In the genomic region with DNA sequence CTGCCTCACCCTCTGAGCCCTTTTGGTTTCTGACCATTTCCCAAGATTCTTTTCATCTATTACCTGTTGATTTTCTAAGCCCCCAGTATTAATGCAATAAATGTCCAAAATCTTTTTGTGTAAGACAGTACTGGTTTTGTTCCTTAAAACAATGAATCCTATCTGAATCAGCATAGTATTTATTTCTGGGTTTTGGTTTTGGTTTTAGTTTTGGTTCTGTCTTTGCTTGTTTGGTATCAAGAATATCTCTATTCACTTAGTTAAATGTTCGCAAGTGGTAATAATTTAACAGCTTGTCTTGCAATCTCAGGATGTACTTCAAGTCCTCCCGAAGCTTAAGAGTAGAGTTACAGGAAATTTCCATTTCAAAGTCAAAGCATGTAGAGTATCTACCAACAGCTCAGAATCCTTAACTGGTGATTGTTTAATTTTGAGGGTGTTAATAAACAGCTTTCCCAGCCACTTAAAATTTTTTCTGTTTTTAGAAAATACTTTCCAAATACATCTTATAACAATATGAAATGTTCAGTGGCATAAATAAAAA, we compare ENCODE assay signal across 18 cellular contexts.
DNase-seq lines count a peak whose midpoint lies in the region; ATAC-seq and TF ChIP-seq lines count a peak whose summit lies in the region.
"Had no signal": no experiment of that assay in that cellular context is flagged by ENCODE, and none has a peak within 500 bp of the region (broad histone marks: within the 10 kb centered on the region; RNA-seq: fewer than 3 reads in every experiment).

No MANE protein-coding gene starts in this region.

- TF ChIP-seq CTCF in lower lobe of right lung (IDR thresholded peaks at IDR 0.05) (no peak), upper lobe of left lung (IDR thresholded peaks at IDR 0.05) (no peak)

- H3K4me3 ChIP-seq in lower lobe of right lung (peak overlapping the region; percentile 35), upper lobe of left lung (peak overlapping the region in 2 of 4 donors; percentile 15 to 19)
- H3K4me3 ChIP-seq: hepatocyte had no signal

- H3K9me3 Mint-ChIP-seq in activated naive CD8-positive, alpha-beta T cell treated with anti-CD3 and anti-CD28 coated beads, Interleukin-2, amount 10 ng/mL, durations not matched to agents 7 days and 5 days, result no peaks in the 10 kb centered on the region
- H3K9me3 Mint-ChIP-seq in activated naive CD8-positive, alpha-beta T cell treated with anti-CD3 and anti-CD28 coated beads, Interleukin-2, amount 50 U/mL, for 24 hours, result no peaks in the 10 kb centered on the region
- H3K9me3 Mint-ChIP-seq: CD8-positive, alpha-beta T cell; neural crest cell; stimulated activated effector memory CD8-positive, alpha-beta T cell treated with anti-CD3 and anti-CD28 coated beads, Interleukin-12 subunit alpha, Interleukin-12 subunit beta, amount 100 ng/mL, for 72 hours had no signal

- no peaks in the 10 kb centered on the region for H3K9me3 ChIP-seq in lower lobe of right lung
- no peaks in the 10 kb centered on the region for H3K9me3 ChIP-seq in upper lobe of left lung

- POLR2A ChIA-PET in activated naive CD8-positive, alpha-beta T cell treated with anti-CD3 and anti-CD28 coated beads, Interleukin-2, amount 10 ng/mL, durations not matched to agents 7 days and 5 days (lab: Charles Lee), result no interaction called here

- H3K36me3 ChIP-seq in lower lobe of right lung (no peaks in the 10 kb centered on the region), upper lobe of left lung (no peaks in the 10 kb centered on the region)

- TF ChIP-seq POLR2A in upper lobe of left lung (IDR thresholded peaks at IDR 0.05), result no peak

- intact Hi-C loops in lower lobe of right lung (cut with DNase I), result no loop called here

- 20 to 27% methylated on average over 2 of the region's 2 CpGs for WGBS in upper lobe of left lung, 2 donors

- peaks cover 36% of the 10 kb centered on the region for H3K27me3 Mint-ChIP-seq in activated naive CD8-positive, alpha-beta T cell treated with anti-CD3 and anti-CD28 coated beads, Interleukin-2, amount 10 ng/mL, durations not matched to agents 7 days and 5 days
- H3K27me3 Mint-ChIP-seq in activated naive CD8-positive, alpha-beta T cell treated with anti-CD3 and anti-CD28 coated beads, Interleukin-2, amount 50 U/mL, for 24 hours, result peaks cover 3% of the 10 kb centered on the region

- ATAC-seq in activated naive CD8-positive, alpha-beta T cell treated with anti-CD3 and anti-CD28 coated beads, Interleukin-2, amount 10 ng/mL, durations not matched to agents 7 days and 5 days (ENCODE audit: low read depth), result no peak
- no peak for ATAC-seq in activated naive CD8-positive, alpha-beta T cell treated with anti-CD3 and anti-CD28 coated beads, Interleukin-2, amount 50 U/mL, for 24 hours
- peak; percentile 69 to 91 for ATAC-seq in lower lobe of right lung
- peak; percentile 57 to 71 for ATAC-seq in upper lobe of left lung (ENCODE audit: low FRiP score in 2 of 2)
- ATAC-seq in GM21515 (IDR thresholded peaks at IDR 0.05; ENCODE audit: unreplicated experiment), result no peak
- ATAC-seq: CD8-positive, alpha-beta T cell; SK-N-SH treated with all-trans-retinoic acid at 6 μM for 48 hours had no signal

- no peaks in the 10 kb centered on the region for H3K27me3 ChIP-seq in lower lobe of right lung (ENCODE audit: low read depth)
- no peaks in the 10 kb centered on the region for H3K27me3 ChIP-seq in upper lobe of left lung
- H3K27me3 ChIP-seq: hepatocyte had no signal

- no peak for TF ChIP-seq EP300 in upper lobe of left lung (IDR thresholded peaks at IDR 0.05)

- no peaks in the 10 kb centered on the region for H3K36me3 Mint-ChIP-seq in activated naive CD8-positive, alpha-beta T cell treated with anti-CD3 and anti-CD28 coated beads, Interleukin-2, amount 10 ng/mL, durations not matched to agents 7 days and 5 days
- H3K36me3 Mint-ChIP-seq in activated naive CD8-positive, alpha-beta T cell treated with anti-CD3 and anti-CD28 coated beads, Interleukin-2, amount 50 U/mL, for 24 hours (ENCODE audit: low read depth), result no peaks in the 10 kb centered on the region
- H3K36me3 Mint-ChIP-seq: brain; CD8-positive, alpha-beta T cell; stimulated activated effector memory CD8-positive, alpha-beta T cell treated with anti-CD3 and anti-CD28 coated beads, Interleukin-12 subunit alpha, Interleukin-12 subunit beta, amount 100 ng/mL, for 72 hours had no signal

- no peak overlapping the region for H3K27ac Mint-ChIP-seq in activated naive CD8-positive, alpha-beta T cell treated with anti-CD3 and anti-CD28 coated beads, Interleukin-2, amount 10 ng/mL, durations not matched to agents 7 days and 5 days
- no peak overlapping the region for H3K27ac Mint-ChIP-seq in activated naive CD8-positive, alpha-beta T cell treated with anti-CD3 and anti-CD28 coated beads, Interleukin-2, amount 50 U/mL, for 24 hours
- H3K27ac Mint-ChIP-seq: CD8-positive, alpha-beta T cell; stimulated activated effector memory CD8-positive, alpha-beta T cell treated with anti-CD3 and anti-CD28 coated beads, Interleukin-12 subunit alpha, Interleukin-12 subunit beta, amount 100 ng/mL, for 72 hours had no signal

- peaks cover 20% of the 10 kb centered on the region for H3K4me1 ChIP-seq in lower lobe of right lung
- H3K4me1 ChIP-seq in upper lobe of left lung, result peaks cover 4 to 23% (median 6%) of the 10 kb centered on the region in 4 donors

- peak overlapping the region; percentile 74 for H3K27ac ChIP-seq in lower lobe of right lung
- H3K27ac ChIP-seq in upper lobe of left lung, result peak overlapping the region; percentile 55 to 81 (median 70)
- H3K27ac ChIP-seq: hepatocyte had no signal

- peaks cover 9% of the 10 kb centered on the region for H3K4me1 Mint-ChIP-seq in activated naive CD8-positive, alpha-beta T cell treated with anti-CD3 and anti-CD28 coated beads, Interleukin-2, amount 10 ng/mL, durations not matched to agents 7 days and 5 days
- H3K4me1 Mint-ChIP-seq in activated naive CD8-positive, alpha-beta T cell treated with anti-CD3 and anti-CD28 coated beads, Interleukin-2, amount 50 U/mL, for 24 hours, result peaks cover 8% of the 10 kb centered on the region
- H3K4me1 Mint-ChIP-seq: stimulated activated effector memory CD8-positive, alpha-beta T cell treated with anti-CD3 and anti-CD28 coated beads, Interleukin-12 subunit alpha, Interleukin-12 subunit beta, amount 100 ng/mL, for 72 hours had no signal

- no peak for DNase-seq in activated naive CD8-positive, alpha-beta T cell treated with anti-CD3 and anti-CD28 coated beads, Interleukin-2, amount 10 ng/mL, durations not matched to agents 7 days and 5 days
- no peak for DNase-seq in activated naive CD8-positive, alpha-beta T cell treated with anti-CD3 and anti-CD28 coated beads, Interleukin-2, amount 50 U/mL, for 24 hours
- DNase-seq in M059J (ENCODE audit: low read depth) (peak; percentile 12), lower lobe of right lung (no peak), upper lobe of left lung (no peak), nucleus accumbens (lab: John Stamatoyannopoulos, UW) (no peak), DMS153 (lab: John Stamatoyannopoulos, UW) (no peak)
- DNase-seq: activated CD8-positive, alpha-beta memory T cell treated with anti-CD3 and anti-CD28 coated beads for 24 hours; activated naive CD4-positive, alpha-beta T cell treated with Interleukin-2 at 50 U/mL for 16 hours; CD8-positive, alpha-beta T cell; dermis blood vessel endothelial cell; NCI-H2171 treated with DMSO at 0.1 percent for 48 hours had no signal

- H3K4me3 Mint-ChIP-seq in activated naive CD8-positive, alpha-beta T cell treated with anti-CD3 and anti-CD28 coated beads, Interleukin-2, amount 10 ng/mL, durations not matched to agents 7 days and 5 days, result peak overlapping the region; percentile 29
- H3K4me3 Mint-ChIP-seq in activated naive CD8-positive, alpha-beta T cell treated with anti-CD3 and anti-CD28 coated beads, Interleukin-2, amount 50 U/mL, for 24 hours, result no peak overlapping the region
- H3K4me3 Mint-ChIP-seq: CD8-positive, alpha-beta T cell; neural crest cell; stimulated activated effector memory CD8-positive, alpha-beta T cell treated with anti-CD3 and anti-CD28 coated beads, Interleukin-12 subunit alpha, Interleukin-12 subunit beta, amount 100 ng/mL, for 72 hours had no signal

Comparison
In these comparisons a context has a peak if more than half of its experiments do, and no peak if none do; other contexts are left out.
1. ATAC-seq: peak in lower lobe of right lung (2 of 2) and upper lobe of left lung (2 of 2); none in activated naive CD8-positive, alpha-beta T cell treated with anti-CD3 and anti-CD28 coated beads, Interleukin-2, amount 10 ng/mL, durations not matched to agents 7 days and 5 days (single experiment), activated naive CD8-positive, alpha-beta T cell treated with anti-CD3 and anti-CD28 coated beads, Interleukin-2, amount 50 U/mL, for 24 hours (single experiment) and GM21515 (single experiment).